1 cellular context compared by ENCODE assay signal in the genomic region with DNA sequence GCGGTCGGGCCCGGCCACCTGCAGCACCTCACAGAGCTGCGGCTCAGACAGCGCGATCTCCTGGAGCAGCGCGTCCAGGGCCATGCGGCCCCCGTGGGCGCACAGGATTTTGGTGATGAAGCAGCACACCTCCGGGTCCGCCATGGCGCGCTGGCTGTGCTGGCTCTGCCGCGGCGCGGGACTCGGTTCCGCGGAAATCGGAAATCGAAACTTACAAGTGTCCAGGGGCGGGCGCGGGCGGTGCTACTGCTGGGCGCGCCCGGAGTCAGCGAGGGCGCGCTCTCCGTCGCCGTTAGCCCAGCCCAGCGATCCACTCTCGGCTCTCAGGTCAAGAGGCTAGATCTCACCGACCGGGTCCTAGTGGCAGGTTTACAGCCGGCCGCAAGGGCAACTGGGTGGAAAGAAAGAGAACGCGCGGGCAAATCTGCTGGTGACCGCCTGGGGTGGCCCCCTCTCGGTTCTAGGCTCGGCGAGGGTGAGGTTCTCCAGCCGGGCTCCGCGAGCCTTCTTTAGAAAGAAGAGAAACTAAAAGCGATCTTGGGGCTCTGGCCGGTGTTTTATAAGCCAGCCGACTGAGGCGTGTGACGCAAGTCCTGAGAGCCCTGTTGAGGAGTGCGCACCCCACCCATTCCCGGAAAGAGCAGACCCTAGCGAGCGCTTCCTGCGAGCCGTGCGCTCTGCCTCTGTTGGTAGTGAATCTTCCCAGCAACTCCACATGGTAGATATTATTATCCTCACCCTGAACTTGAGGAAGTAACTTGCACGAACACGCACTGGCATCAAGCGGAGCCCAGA.
TF ChIP-seq lines count a peak whose summit lies in the region.

A gene (minus strand): TSS at position 533 of the 795 bp plus-strand sequence. CDS start 389 bp downstream, at position 144.

TF ChIP-seq in K562, 482 proteins besides CTCF, POLR2A, EP300 and RAD21 (continued from another document and continues in another):
- TF ChIP-seq, protein P1, sequence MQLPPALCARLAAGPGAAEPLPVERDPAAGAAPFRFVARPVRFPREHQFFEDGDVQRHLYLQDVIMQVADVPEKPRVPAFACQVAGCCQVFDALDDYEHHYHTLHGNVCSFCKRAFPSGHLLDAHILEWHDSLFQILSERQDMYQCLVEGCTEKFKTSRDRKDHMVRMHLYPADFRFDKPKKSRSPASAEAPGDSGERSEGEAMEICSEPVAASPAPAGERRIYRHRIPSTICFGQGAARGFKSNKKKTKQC (CRISPR knock-in tag; IDR thresholded peaks at IDR 0.05), result peak; percentile 95
- TF ChIP-seq, protein P2, sequence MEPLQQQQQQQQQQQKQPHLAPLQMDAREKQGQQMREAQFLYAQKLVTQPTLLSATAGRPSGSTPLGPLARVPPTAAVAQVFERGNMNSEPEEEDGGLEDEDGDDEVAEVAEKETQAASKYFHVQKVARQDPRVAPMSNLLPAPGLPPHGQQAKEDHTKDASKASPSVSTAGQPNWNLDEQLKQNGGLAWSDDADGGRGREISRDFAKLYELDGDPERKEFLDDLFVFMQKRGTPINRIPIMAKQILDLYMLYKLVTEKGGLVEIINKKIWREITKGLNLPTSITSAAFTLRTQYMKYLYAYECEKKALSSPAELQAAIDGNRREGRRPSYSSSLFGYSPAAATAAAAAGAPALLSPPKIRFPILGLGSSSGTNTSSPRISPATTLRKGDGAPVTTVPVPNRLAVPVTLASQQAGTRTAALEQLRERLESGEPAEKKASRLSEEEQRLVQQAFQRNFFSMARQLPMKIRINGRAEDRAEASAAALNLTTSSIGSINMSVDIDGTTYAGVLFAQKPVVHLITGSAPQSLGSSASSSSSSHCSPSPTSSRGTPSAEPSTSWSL (CRISPR knock-in tag; IDR thresholded peaks at IDR 0.05; ENCODE audit: borderline replicate concordance), result no peak
- TF ChIP-seq, protein P3, sequence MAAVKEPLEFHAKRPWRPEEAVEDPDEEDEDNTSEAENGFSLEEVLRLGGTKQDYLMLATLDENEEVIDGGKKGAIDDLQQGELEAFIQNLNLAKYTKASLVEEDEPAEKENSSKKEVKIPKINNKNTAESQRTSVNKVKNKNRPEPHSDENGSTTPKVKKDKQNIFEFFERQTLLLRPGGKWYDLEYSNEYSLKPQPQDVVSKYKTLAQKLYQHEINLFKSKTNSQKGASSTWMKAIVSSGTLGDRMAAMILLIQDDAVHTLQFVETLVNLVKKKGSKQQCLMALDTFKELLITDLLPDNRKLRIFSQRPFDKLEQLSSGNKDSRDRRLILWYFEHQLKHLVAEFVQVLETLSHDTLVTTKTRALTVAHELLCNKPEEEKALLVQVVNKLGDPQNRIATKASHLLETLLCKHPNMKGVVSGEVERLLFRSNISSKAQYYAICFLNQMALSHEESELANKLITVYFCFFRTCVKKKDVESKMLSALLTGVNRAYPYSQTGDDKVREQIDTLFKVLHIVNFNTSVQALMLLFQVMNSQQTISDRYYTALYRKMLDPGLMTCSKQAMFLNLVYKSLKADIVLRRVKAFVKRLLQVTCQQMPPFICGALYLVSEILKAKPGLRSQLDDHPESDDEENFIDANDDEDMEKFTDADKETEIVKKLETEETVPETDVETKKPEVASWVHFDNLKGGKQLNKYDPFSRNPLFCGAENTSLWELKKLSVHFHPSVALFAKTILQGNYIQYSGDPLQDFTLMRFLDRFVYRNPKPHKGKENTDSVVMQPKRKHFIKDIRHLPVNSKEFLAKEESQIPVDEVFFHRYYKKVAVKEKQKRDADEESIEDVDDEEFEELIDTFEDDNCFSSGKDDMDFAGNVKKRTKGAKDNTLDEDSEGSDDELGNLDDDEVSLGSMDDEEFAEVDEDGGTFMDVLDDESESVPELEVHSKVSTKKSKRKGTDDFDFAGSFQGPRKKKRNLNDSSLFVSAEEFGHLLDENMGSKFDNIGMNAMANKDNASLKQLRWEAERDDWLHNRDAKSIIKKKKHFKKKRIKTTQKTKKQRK (IDR thresholded peaks at IDR 0.05; ENCODE audit: borderline replicate concordance, low read depth, low read length), result no peak
- TF ChIP-seq, protein P4, sequence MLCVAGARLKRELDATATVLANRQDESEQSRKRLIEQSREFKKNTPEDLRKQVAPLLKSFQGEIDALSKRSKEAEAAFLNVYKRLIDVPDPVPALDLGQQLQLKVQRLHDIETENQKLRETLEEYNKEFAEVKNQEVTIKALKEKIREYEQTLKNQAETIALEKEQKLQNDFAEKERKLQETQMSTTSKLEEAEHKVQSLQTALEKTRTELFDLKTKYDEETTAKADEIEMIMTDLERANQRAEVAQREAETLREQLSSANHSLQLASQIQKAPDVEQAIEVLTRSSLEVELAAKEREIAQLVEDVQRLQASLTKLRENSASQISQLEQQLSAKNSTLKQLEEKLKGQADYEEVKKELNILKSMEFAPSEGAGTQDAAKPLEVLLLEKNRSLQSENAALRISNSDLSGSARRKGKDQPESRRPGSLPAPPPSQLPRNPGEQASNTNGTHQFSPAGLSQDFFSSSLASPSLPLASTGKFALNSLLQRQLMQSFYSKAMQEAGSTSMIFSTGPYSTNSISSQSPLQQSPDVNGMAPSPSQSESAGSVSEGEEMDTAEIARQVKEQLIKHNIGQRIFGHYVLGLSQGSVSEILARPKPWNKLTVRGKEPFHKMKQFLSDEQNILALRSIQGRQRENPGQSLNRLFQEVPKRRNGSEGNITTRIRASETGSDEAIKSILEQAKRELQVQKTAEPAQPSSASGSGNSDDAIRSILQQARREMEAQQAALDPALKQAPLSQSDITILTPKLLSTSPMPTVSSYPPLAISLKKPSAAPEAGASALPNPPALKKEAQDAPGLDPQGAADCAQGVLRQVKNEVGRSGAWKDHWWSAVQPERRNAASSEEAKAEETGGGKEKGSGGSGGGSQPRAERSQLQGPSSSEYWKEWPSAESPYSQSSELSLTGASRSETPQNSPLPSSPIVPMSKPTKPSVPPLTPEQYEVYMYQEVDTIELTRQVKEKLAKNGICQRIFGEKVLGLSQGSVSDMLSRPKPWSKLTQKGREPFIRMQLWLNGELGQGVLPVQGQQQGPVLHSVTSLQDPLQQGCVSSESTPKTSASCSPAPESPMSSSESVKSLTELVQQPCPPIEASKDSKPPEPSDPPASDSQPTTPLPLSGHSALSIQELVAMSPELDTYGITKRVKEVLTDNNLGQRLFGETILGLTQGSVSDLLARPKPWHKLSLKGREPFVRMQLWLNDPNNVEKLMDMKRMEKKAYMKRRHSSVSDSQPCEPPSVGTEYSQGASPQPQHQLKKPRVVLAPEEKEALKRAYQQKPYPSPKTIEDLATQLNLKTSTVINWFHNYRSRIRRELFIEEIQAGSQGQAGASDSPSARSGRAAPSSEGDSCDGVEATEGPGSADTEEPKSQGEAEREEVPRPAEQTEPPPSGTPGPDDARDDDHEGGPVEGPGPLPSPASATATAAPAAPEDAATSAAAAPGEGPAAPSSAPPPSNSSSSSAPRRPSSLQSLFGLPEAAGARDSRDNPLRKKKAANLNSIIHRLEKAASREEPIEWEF (CRISPR knock-in tag; IDR thresholded peaks at IDR 0.05), result no peak
- TF ChIP-seq ZC3H8 (IDR thresholded peaks at IDR 0.05) (no peak), PML (IDR thresholded peaks at IDR 0.05; ENCODE audit: low read length) (peak; percentile 86), TOE1 (IDR thresholded peaks at IDR 0.05; ENCODE audit: borderline replicate concordance) (peak; percentile 81; the same call in 1 of the 2 replicates), TOE1 (CRISPR knock-in tag; IDR thresholded peaks at IDR 0.05; ENCODE audit: borderline replicate concordance, low read depth) (0 out of 2 replicates have a peak, but pooled peaks have one; percentile 80), TAF1 (IDR thresholded peaks at IDR 0.05; ENCODE audit: control insufficient read depth, extremely low read depth, insufficient read depth, low read length, severe bottlenecking) (peak; percentile 74), EHMT2 (IDR thresholded peaks at IDR 0.05) (no peak), COPS2 (conservative IDR thresholded peaks at IDR 0.05) (no peak), HNRNPL (IDR thresholded peaks at IDR 0.05; ENCODE audit: low read depth, low read length) (no peak; the same call in 1 of the 2 replicates), NONO (IDR thresholded peaks at IDR 0.05; ENCODE audit: low read depth in 2 of 2, low read length in 1 of 2) (peak in 1 of 2 experiments; percentile 35; a peak in 3 of 4 replicates), NFRKB (IDR thresholded peaks at IDR 0.05; ENCODE audit: low read depth) (peak; percentile 62; the same call in 1 of the 2 replicates), RBM34 (IDR thresholded peaks at IDR 0.05; ENCODE audit: borderline replicate concordance, insufficient read depth, low read length) (no peak), CBFA2T2 (conservative IDR thresholded peaks at IDR 0.05) (no peak), BCL6 (CRISPR knock-in tag; IDR thresholded peaks at IDR 0.05) (no peak), DACH1 (IDR thresholded peaks at IDR 0.05; ENCODE audit: partially characterized antibody) (no peak), JUN (IDR thresholded peaks at IDR 0.05; ENCODE audit: borderline replicate concordance, low read depth, low read length) (peak; percentile 6; the same call in 1 of the 2 replicates), JUN (CRISPR knock-in tag; IDR thresholded peaks at IDR 0.05; ENCODE audit: borderline replicate concordance) (no peak; the same call in 1 of the 2 replicates), CBX2 (IDR thresholded peaks at IDR 0.05; ENCODE audit: insufficient read depth, low read length, poor library complexity, severe bottlenecking) (no peak), CREB1 (IDR thresholded peaks at IDR 0.05) (peak; percentile 54), CREB1 (CRISPR knock-in tag; IDR thresholded peaks at IDR 0.05) (peak; percentile 64; the same call in 1 of the 2 replicates), ZNF830 (CRISPR knock-in tag; IDR thresholded peaks at IDR 0.05) (no peak; the same call in 1 of the 2 replicates), ETV1 (tag; conservative IDR thresholded peaks at IDR 0.05; ENCODE audit: low read depth) (peak; percentile 63; the same call in 1 of the 2 replicates), MTA1 (IDR thresholded peaks at IDR 0.05; ENCODE audit: borderline replicate concordance) (peak; percentile 61; the same call in 1 of the 2 replicates), JUND (IDR thresholded peaks at IDR 0.05; ENCODE audit: borderline replicate concordance, low read depth, low read length) (0 out of 2 replicates have a peak, but pooled peaks have one; percentile 50), JUND (tag; IDR thresholded peaks at IDR 0.05; ENCODE audit: borderline replicate concordance, low read depth, low read length) (no peak; the same call in 2 of the 3 replicates), KAT2B (IDR thresholded peaks at IDR 0.05; ENCODE audit: low read depth, low read length) (no peak)
- TF ChIP-seq, protein P5, sequence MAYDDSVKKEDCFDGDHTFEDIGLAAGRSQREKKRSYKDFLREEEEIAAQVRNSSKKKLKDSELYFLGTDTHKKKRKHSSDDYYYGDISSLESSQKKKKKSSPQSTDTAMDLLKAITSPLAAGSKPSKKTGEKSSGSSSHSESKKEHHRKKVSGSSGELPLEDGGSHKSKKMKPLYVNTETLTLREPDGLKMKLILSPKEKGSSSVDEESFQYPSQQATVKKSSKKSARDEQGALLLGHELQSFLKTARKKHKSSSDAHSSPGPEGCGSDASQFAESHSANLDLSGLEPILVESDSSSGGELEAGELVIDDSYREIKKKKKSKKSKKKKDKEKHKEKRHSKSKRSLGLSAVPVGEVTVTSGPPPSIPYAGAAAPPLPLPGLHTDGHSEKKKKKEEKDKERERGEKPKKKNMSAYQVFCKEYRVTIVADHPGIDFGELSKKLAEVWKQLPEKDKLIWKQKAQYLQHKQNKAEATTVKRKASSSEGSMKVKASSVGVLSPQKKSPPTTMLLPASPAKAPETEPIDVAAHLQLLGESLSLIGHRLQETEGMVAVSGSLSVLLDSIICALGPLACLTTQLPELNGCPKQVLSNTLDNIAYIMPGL (CRISPR knock-in tag; IDR thresholded peaks at IDR 0.05), result peak; percentile 89
- TF ChIP-seq, protein P6, sequence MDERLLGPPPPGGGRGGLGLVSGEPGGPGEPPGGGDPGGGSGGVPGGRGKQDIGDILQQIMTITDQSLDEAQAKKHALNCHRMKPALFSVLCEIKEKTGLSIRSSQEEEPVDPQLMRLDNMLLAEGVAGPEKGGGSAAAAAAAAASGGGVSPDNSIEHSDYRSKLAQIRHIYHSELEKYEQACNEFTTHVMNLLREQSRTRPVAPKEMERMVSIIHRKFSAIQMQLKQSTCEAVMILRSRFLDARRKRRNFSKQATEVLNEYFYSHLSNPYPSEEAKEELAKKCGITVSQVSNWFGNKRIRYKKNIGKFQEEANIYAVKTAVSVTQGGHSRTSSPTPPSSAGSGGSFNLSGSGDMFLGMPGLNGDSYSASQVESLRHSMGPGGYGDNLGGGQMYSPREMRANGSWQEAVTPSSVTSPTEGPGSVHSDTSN (CRISPR knock-in tag; IDR thresholded peaks at IDR 0.05; ENCODE audit: low read depth), result no peak
- TF ChIP-seq, protein P6 (tag; conservative IDR thresholded peaks at IDR 0.05; ENCODE audit: low read depth), result no peak
- TF ChIP-seq, protein P7, sequence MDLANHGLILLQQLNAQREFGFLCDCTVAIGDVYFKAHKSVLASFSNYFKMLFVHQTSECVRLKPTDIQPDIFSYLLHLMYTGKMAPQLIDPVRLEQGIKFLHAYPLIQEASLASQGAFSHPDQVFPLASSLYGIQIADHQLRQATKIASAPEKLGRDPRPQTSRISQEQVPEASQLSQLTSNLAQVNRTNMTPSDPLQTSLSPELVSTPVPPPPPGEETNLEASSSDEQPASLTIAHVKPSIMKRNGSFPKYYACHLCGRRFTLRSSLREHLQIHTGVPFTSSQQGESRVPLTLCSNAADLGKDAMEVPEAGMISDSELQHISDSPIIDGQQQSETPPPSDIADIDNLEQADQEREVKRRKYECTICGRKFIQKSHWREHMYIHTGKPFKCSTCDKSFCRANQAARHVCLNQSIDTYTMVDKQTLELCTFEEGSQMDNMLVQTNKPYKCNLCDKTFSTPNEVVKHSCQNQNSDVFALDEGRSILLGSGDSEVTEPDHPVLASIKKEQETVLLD (IDR thresholded peaks at IDR 0.05), result peak; percentile 74
